In the genomic region with DNA sequence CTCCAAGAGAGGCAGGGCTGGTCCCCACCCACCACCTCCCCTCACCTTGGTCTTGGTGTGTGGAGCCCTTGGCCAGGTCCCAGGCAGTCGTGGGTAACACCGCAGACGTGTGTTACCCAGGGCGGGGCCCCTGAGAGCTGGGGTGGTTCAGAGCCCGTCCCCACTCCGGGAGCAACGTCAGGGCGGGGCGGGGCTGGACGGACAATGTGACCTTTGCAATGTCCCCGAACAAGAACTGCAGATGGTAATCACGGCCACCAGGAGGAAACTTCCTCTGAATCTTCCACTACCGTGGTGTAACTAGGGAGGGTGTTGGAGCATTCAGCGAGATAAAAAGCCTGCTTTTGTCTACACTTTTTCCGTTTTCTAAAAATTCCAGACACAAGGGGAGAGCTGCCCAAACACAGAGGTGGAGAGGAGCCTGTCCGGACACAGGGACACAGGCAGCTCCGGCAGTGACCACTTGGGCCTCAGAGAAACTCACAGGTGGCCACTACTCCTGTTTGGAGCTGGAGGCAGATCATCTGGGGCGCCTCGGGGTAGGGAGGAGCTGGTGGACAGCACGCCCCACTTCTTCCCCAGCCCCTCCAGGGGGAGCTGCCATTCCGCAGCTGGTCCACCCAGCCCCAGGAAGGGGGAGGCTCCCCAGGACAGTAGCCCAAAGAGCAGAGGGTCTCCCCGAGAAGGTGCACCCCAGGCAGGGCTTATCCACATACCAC, we compare ENCODE assay signal across 8 cellular contexts. TPM values are rescaled to one million over a fixed set of nuclear protein-coding genes. Genes with fewer than 3 reads are reported as not detected.
DNase-seq lines count a peak whose midpoint lies in the region; FAIRE-seq and TF ChIP-seq lines count a peak whose summit lies in the region.

No MANE protein-coding gene starts in this region.

- H3K79me2 ChIP-seq in astrocyte (ENCODE audit: insufficient read depth, low read length): no peaks in the 10 kb centered on the region

- peak; percentile 18 for TF ChIP-seq POLR2A in prostate gland (IDR thresholded peaks at IDR 0.05)

- peak overlapping the region; percentile 77 for H3K4me2 ChIP-seq in astrocyte (ENCODE audit: low read length)

- WGBS in prostate gland: 11% methylated on average over 21 of the region's 22 CpGs

- H3K36me3 Mint-ChIP-seq in astrocyte (ENCODE audit: low read depth, unreplicated experiment): no peaks in the 10 kb centered on the region

- peak; percentile 67 for DNase-seq in activated CD8-positive, alpha-beta memory T cell treated with anti-CD3 and anti-CD28 coated beads for 24 hours
- no peak for DNase-seq in activated CD8-positive, alpha-beta memory T cell treated with anti-CD3 and anti-CD28 coated beads, Interleukin-2, amount 50 U/mL, for 4 hours
- peak; percentile 91 for DNase-seq in NCI-H460 (ENCODE audit: extremely low read depth, low read depth)
- DNase-seq in astrocyte (ENCODE audit: low read depth): no peak
- peak; percentile 97 for DNase-seq in right atrium auricular region (ENCODE audit: low spot score)
- peak; percentile 53 for DNase-seq in prostate gland (ENCODE audit: low spot score)
- no peak for DNase-seq in amniotic stem cell (lab: John Stamatoyannopoulos, UW)
- no peak for DNase-seq in NCI-H1930 (lab: John Stamatoyannopoulos, UW)

- H3K9me3 ChIP-seq in astrocyte (ENCODE audit: insufficient read depth, low read depth, low read length) (no peaks in the 10 kb centered on the region), right atrium auricular region (no peaks in the 10 kb centered on the region), prostate gland (no peaks in the 10 kb centered on the region)

- intact Hi-C loops in prostate gland (cut with DNase I): no loop called here

- H3K27ac Mint-ChIP-seq in astrocyte (ENCODE audit: unreplicated experiment): peak overlapping the region; percentile 69

- H3K9ac ChIP-seq in astrocyte (ENCODE audit: low read length): peak overlapping the region; percentile 23

- no peak overlapping the region for H3K4me3 Mint-ChIP-seq in astrocyte (ENCODE audit: unreplicated experiment)

- H3K4me3 ChIP-seq in astrocyte (ENCODE audit: insufficient read depth, low read depth, low read length) (peak overlapping the region; percentile 17), right atrium auricular region (peak overlapping the region; percentile 20 to 47), prostate gland (no peak overlapping the region)

- H3K27me3 ChIP-seq in astrocyte (ENCODE audit: insufficient read depth, low read length): no peaks in the 10 kb centered on the region
- H3K27me3 ChIP-seq in right atrium auricular region: no peaks in the 10 kb centered on the region
- H3K27me3 ChIP-seq in prostate gland (replicated peaks; ENCODE audit: insufficient read depth): no peaks in the 10 kb centered on the region

- TF ChIP-seq CTCF in astrocyte (IDR thresholded peaks at IDR 0.05; ENCODE audit: insufficient read depth, low read depth, low read length) (peak; percentile 26), right atrium auricular region (IDR thresholded peaks at IDR 0.05) (peak; percentile 54 to 61), prostate gland (IDR thresholded peaks at IDR 0.05) (peak in 3 of 4 experiments; percentile 22 to 58 (median 54))

- peaks cover 5% of the 10 kb centered on the region for H3K4me1 Mint-ChIP-seq in astrocyte (ENCODE audit: low read depth, unreplicated experiment)

- H3K4me1 ChIP-seq in astrocyte (ENCODE audit: insufficient read depth, low read length): peaks cover 7% of the 10 kb centered on the region
- H3K4me1 ChIP-seq in right atrium auricular region: peaks cover 0 to 20% of the 10 kb centered on the region in 2 donors
- peaks cover 6% of the 10 kb centered on the region for H3K4me1 ChIP-seq in prostate gland (replicated peaks)

- H4K20me1 ChIP-seq in astrocyte (ENCODE audit: insufficient read depth, low read length): no peaks in the 10 kb centered on the region

- H3K36me3 ChIP-seq in astrocyte (ENCODE audit: insufficient read depth, low read length) (no peaks in the 10 kb centered on the region), right atrium auricular region (no peaks in the 10 kb centered on the region), prostate gland (no peaks in the 10 kb centered on the region)

- H3K9me3 Mint-ChIP-seq in astrocyte (ENCODE audit: unreplicated experiment): peaks cover 2% of the 10 kb centered on the region

- peaks cover 26% of the 10 kb centered on the region for H3K27me3 Mint-ChIP-seq in astrocyte (ENCODE audit: low read depth, unreplicated experiment)

- FAIRE-seq in astrocyte (lab: Jason Lieb, UNC): peak; percentile 47

- H2AFZ ChIP-seq in astrocyte (ENCODE audit: low read depth, low read length): peak overlapping the region; percentile 63

- H3K27ac ChIP-seq in astrocyte (ENCODE audit: low read depth, low read length): no peak overlapping the region
- peak overlapping the region; percentile 72 to 79 for H3K27ac ChIP-seq in right atrium auricular region
- peak overlapping the region; percentile 32 to 49 for H3K27ac ChIP-seq in prostate gland

RNA-seq across cellular contexts. Expression of a gene that starts 14.2 kb away (rescaled TPM):
- 41.8 and 49.3 TPM in 2 replicates for total RNA-seq in NCI-H460 (2014; rRNA removed; shearing (Covaris generic))
- 118 and 138 TPM in 2 replicates for polyA plus RNA-seq in NCI-H460 (2014; cell fraction: nucleus; rRNA removed)
- total RNA-seq in astrocyte (71.4 and 80.3 TPM in 2 replicates), right atrium auricular region (10 to 100 TPM; 46.2 to 63.4 TPM), prostate gland (100 to 1,000 TPM; 104 to 167 TPM)

Comparison
In these comparisons a context has a peak if more than half of its experiments do, and no peak if none do; other contexts are left out.
1. DNase-seq: peak in activated CD8-positive, alpha-beta memory T cell treated with anti-CD3 and anti-CD28 coated beads for 24 hours (single experiment), NCI-H460 (single experiment), right atrium auricular region (single experiment) and prostate gland (single experiment); none in activated CD8-positive, alpha-beta memory T cell treated with anti-CD3 and anti-CD28 coated beads, Interleukin-2, amount 50 U/mL, for 4 hours (single experiment), astrocyte (single experiment), amniotic stem cell (single experiment) and NCI-H1930 (0 of 2).
2. H3K4me3 ChIP-seq: peak in astrocyte (single experiment) and right atrium auricular region (2 of 2); none in prostate gland (0 of 2).
3. Peak in every context shown above with its lines, with median percentiles within 50 percentile points of each other: CTCF ChIP-seq.